ENCODE assay signal across 16 cellular contexts in the genomic region with DNA sequence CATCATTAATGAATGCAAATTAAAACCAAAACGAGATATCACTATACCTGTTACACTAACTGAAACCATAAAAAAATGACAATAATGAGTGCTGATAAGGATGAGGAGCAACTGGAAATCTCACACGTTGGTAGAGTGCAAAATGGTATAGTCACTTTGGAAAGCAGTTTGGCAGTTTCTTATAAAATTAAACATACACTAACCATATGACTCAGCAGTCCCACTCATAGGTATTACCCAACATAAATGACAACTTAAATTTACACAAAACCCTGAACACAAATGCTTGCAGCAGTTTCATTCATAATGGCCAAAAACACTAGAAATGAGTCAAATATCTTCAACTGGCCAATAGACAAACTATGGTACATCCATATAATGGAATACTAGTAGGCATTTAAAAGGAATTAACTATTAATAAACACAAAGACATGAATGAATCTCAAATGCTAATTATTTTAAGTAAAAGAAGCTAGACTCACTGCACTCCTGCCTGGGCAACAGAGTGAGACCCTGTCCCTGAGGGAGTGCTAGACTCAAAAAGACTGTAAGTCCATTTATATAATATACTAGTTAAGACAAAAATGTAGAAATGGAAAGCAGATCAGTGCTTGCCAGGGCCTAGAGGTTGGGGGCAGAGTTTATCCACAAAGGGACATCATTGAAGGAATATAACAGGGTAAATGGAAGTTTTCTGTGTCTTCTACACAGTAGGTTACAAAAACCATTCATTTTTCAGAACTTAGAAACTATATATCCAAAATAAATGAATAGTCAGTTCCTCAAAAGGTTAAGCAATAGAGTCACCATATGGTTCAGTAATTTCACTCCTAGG.
A peak's percentile ranks its signal among the peaks of the same experiment; 100 is the strongest.
DNase-seq lines count a peak whose midpoint lies in the region; ATAC-seq and TF ChIP-seq lines count a peak whose summit lies in the region.
"Had no signal": no experiment of that assay in that cellular context is flagged by ENCODE, and none has a peak within 500 bp of the region (broad histone marks: within the 10 kb centered on the region; RNA-seq: fewer than 3 reads in every experiment).

No MANE protein-coding gene starts in this region.

- H3K36me3 Mint-ChIP-seq in progenitor cell of endocrine pancreas (ENCODE audit: insufficient read depth) = peaks cover 24% of the 10 kb centered on the region
- peaks cover 48% of the 10 kb centered on the region for H3K36me3 Mint-ChIP-seq in stimulated activated memory B cell treated with anti-CD40 and anti-IgM and Interleukin-4, amounts not matched to agents 10 μg/mL and 1 μg/mL and 100 μg/mL, for 72 hours

- H3K27ac Mint-ChIP-seq in progenitor cell of endocrine pancreas = peak overlapping the region; percentile 52
- no peak overlapping the region for H3K27ac Mint-ChIP-seq in stimulated activated memory B cell treated with anti-CD40 and anti-IgM and Interleukin-4, amounts not matched to agents 10 μg/mL and 1 μg/mL and 100 μg/mL, for 72 hours

- no peak overlapping the region for H3K4me3 Mint-ChIP-seq in progenitor cell of endocrine pancreas (ENCODE audit: low read depth)
- no peak overlapping the region for H3K4me3 Mint-ChIP-seq in stimulated activated memory B cell treated with anti-CD40 and anti-IgM and Interleukin-4, amounts not matched to agents 10 μg/mL and 1 μg/mL and 100 μg/mL, for 72 hours
- H3K4me3 Mint-ChIP-seq: neural crest cell had no signal

- DNase-seq in SIG-M5 treated with dmso at 0.1 percent for 504 hours (lab: John Stamatoyannopoulos, UW; ENCODE audit: unreplicated experiment) (peak; percentile 73), SIG-M5 (lab: John Stamatoyannopoulos, UW) (no peak), NOMO-1 treated with dmso at 0.1 percent for 144 hours (lab: John Stamatoyannopoulos, UW; ENCODE audit: unreplicated experiment) (peak; percentile 8), cardiac fibroblast (ENCODE audit: low read depth in 2 of 2) (peak; percentile 27 to 76), progenitor cell of endocrine pancreas (ENCODE audit: low spot score, unreplicated experiment) (no peak), NCI-H1105 treated with DMSO at 0.1 percent for 48 hours (lab: John Stamatoyannopoulos, UW) (no peak)
- DNase-seq in activated naive CD4-positive, alpha-beta T cell (lab: John Stamatoyannopoulos, UW) = no peak
- DNase-seq: activated naive CD4-positive, alpha-beta T cell treated with anti-CD3 and anti-CD28 coated beads, Interleukin-2, amount 50 U/mL, for 16 hours; KG1; NCI-H187 treated with DMSO at 0.1 percent for 48 hours; NCI-H526 treated with DMSO at 0.1 percent for 48 hours; right lobe of liver; SHP77 treated with DMSO at 0.1 percent for 48 hours; stomach had no signal

- peaks cover 2% of the 10 kb centered on the region for H3K4me1 Mint-ChIP-seq in progenitor cell of endocrine pancreas (ENCODE audit: low read depth)
- peaks cover 7% of the 10 kb centered on the region for H3K4me1 Mint-ChIP-seq in stimulated activated memory B cell treated with anti-CD40 and anti-IgM and Interleukin-4, amounts not matched to agents 10 μg/mL and 1 μg/mL and 100 μg/mL, for 72 hours

- TF ChIP-seq CTCF in cardiac fibroblast (IDR thresholded peaks at IDR 0.05; ENCODE audit: low read depth, low read length) (no peak), progenitor cell of endocrine pancreas (IDR thresholded peaks at IDR 0.05; ENCODE audit: unreplicated experiment) (no peak)

- no peak for ATAC-seq in stimulated activated memory B cell treated with anti-CD40 and anti-IgM and Interleukin-4, amounts not matched to agents 10 μg/mL and 1 μg/mL and 100 μg/mL, for 72 hours
- ATAC-seq: right lobe of liver had no signal

- H3K4me3 ChIP-seq in cardiac fibroblast (replicated peaks in 1 of 2; ENCODE audit: low read depth in 2 of 2, low read length in 2 of 2) = no peak overlapping the region
- H3K4me3 ChIP-seq: right lobe of liver, stomach had no signal

- H3K9me3 Mint-ChIP-seq in progenitor cell of endocrine pancreas (ENCODE audit: low read depth) = no peaks in the 10 kb centered on the region
- H3K9me3 Mint-ChIP-seq in stimulated activated memory B cell treated with anti-CD40 and anti-IgM and Interleukin-4, amounts not matched to agents 10 μg/mL and 1 μg/mL and 100 μg/mL, for 72 hours = no peaks in the 10 kb centered on the region

- H3K27me3 Mint-ChIP-seq in progenitor cell of endocrine pancreas = no peaks in the 10 kb centered on the region
- H3K27me3 Mint-ChIP-seq in stimulated activated memory B cell treated with anti-CD40 and anti-IgM and Interleukin-4, amounts not matched to agents 10 μg/mL and 1 μg/mL and 100 μg/mL, for 72 hours = no peaks in the 10 kb centered on the region

Comparison
In these comparisons a context has a peak if more than half of its experiments do, and no peak if none do; other contexts are left out.
1. DNase-seq: peak in SIG-M5 treated with dmso at 0.1 percent for 504 hours (single experiment), NOMO-1 treated with dmso at 0.1 percent for 144 hours (single experiment) and cardiac fibroblast (2 of 2); none in SIG-M5 (single experiment), progenitor cell of endocrine pancreas (single experiment), activated naive CD4-positive, alpha-beta T cell (0 of 4) and NCI-H1105 treated with DMSO at 0.1 percent for 48 hours (single experiment).